8 cellular contexts compared by ENCODE assay signal in the genomic region with DNA sequence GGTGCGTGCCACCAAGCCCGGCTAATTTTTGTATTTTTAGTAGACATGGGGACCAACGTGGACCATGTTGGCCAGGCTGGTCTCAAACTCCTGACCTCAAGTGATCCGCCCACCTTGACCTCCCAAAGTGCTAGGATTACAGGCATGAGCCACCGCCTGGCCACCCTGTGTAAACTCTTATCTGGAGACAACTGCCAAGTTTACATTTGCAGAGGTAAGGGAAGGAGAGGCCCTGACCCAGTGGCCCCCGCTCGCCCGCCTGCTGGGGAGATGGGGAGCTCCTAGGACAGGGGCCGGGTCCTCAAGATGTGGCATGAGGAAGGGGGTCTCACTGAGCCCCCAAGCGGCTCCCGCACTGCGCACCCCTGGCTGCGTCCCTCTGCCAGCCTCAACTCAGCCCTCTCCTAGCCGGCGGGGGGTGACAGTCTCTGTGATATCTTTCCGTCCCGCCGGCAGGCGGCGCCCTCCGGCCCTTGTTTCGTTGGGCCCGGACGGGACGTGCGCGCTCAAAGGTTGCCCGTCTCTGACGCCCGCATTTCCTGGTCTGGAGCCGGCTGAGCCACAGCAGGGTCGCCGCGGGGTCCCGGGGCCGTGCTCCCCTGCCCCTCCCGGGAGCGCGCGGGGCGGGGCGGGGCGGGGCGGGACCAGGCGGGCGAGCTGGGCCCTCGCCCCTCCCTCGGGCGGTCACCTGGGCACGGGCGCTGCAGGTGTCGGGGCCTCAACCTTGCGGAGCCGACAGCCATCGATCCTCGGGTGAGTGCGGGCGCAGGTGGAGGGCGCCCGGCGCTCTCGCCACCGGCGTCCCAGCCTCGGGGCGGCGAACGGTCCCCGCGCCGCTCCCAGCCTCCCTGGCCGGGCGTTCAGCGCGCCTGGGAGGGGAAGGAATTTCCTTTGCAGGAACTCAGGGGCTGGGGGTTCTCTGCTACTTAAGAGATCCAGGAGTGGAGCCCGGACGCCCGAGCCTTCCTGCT. TPM values are rescaled to one million over a fixed set of nuclear protein-coding genes. Genes with fewer than 3 reads are reported as not detected.
DNase-seq lines count a peak whose midpoint lies in the region; ATAC-seq and TF ChIP-seq lines count a peak whose summit lies in the region.

A gene with protein sequence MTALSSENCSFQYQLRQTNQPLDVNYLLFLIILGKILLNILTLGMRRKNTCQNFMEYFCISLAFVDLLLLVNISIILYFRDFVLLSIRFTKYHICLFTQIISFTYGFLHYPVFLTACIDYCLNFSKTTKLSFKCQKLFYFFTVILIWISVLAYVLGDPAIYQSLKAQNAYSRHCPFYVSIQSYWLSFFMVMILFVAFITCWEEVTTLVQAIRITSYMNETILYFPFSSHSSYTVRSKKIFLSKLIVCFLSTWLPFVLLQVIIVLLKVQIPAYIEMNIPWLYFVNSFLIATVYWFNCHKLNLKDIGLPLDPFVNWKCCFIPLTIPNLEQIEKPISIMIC (plus strand): TSS at position 533 of the 971 bp plus-strand sequence. CDS start 45,978 bp downstream, outside the sequence.

- ATAC-seq in GM18508 (IDR thresholded peaks at IDR 0.05; ENCODE audit: insufficient read depth, unreplicated experiment) (peak; percentile 75), HG02970 (IDR thresholded peaks at IDR 0.05; ENCODE audit: low FRiP score, unreplicated experiment) (peak; percentile 77)

- CTCF ChIA-PET in A673 (lab: Charles Lee): no interaction called here

- H3K27ac ChIP-seq in A673 (ENCODE audit: low read depth, low read length, poor library complexity, severe bottlenecking) (peak within 1 kb of the TSS; percentile 11), VCaP (peak within 1 kb of the TSS; percentile 100)

- intact Hi-C loops in A673 (cut with micrococcal nuclease; ENCODE audit: unreplicated experiment): loop anchor here (10.0 kb wide), 1 partner anchor 767 kb away; no protein-coding TSS in a partner anchor

- H3K27me3 ChIP-seq in A673 (replicated peaks; ENCODE audit: insufficient read depth, low read depth, low read length, poor library complexity): no peaks in the 10 kb centered on the region

- H3K9me3 ChIP-seq in A673 (ENCODE audit: low read depth, low read length, poor library complexity, severe bottlenecking): no peaks in the 10 kb centered on the region

- POLR2A ChIA-PET in A673 (lab: Charles Lee; ENCODE audit: low non-redundant PET): no interaction called here

- H3K4me1 ChIP-seq in A673 (ENCODE audit: insufficient read depth, low read length, poor library complexity, severe bottlenecking): no peaks in the 10 kb centered on the region

- H3K4me3 ChIP-seq in A673 (ENCODE audit: low read depth, low read length, poor library complexity, severe bottlenecking) (peak within 1 kb of the TSS; percentile 79), cardiac fibroblast (replicated peaks in 1 of 2; ENCODE audit: low read depth in 2 of 2, low read length in 2 of 2) (peak within 1 kb of the TSS; percentile 41 to 51)

- H3K36me3 ChIP-seq in A673 (ENCODE audit: insufficient read depth, low read length, poor library complexity, severe bottlenecking): no peaks in the 10 kb centered on the region

- DNase-seq in A673 (ENCODE audit: low spot score) (peak; percentile 84), NCI-H1930 (lab: John Stamatoyannopoulos, UW) (peak; percentile 62 to 83), cardiac fibroblast (ENCODE audit: low read depth in 2 of 2) (peak; percentile 43), kidney glomerular epithelial cell (lab: John Stamatoyannopoulos, UW) (peak; percentile 33)
- DNase-seq in stimulated activated CD4-positive, alpha-beta T cell treated with anti-CD3 and anti-CD28 coated beads, Interleukin-2, amount 100 ng/mL, for 24 hours: peak; percentile 86 to 88

- no TSS peak for BruUV-seq in A673 (replicated peaks; lab: Mats Ljungman, UMichigan)

- TF ChIP-seq CTCF in A673 (conservative IDR thresholded peaks at IDR 0.05; ENCODE audit: low read depth, low read length) (peak; percentile 82), VCaP (conservative IDR thresholded peaks at IDR 0.05) (peak; percentile 89), cardiac fibroblast (IDR thresholded peaks at IDR 0.05; ENCODE audit: low read depth, low read length) (peak; percentile 71)

RNA-seq across cellular contexts. Expression of the gene that starts here (rescaled TPM):
- 6.7 and 11.2 TPM in 2 replicates for total RNA-seq in A673 (2021)

Comparison
In these comparisons a context has a peak if more than half of its experiments do, and no peak if none do; other contexts are left out.
1. Peak in every context shown above with its lines: DNase-seq, ATAC-seq, H3K4me3 ChIP-seq and H3K27ac ChIP-seq.
2. DNase-seq: peak in every context shown above with its lines; median percentile 87 in stimulated activated CD4-positive, alpha-beta T cell treated with anti-CD3 and anti-CD28 coated beads, Interleukin-2, amount 100 ng/mL, for 24 hours; 84 in A673; 72 in NCI-H1930; 43 in cardiac fibroblast; 33 in kidney glomerular epithelial cell.